In the genomic region with DNA sequence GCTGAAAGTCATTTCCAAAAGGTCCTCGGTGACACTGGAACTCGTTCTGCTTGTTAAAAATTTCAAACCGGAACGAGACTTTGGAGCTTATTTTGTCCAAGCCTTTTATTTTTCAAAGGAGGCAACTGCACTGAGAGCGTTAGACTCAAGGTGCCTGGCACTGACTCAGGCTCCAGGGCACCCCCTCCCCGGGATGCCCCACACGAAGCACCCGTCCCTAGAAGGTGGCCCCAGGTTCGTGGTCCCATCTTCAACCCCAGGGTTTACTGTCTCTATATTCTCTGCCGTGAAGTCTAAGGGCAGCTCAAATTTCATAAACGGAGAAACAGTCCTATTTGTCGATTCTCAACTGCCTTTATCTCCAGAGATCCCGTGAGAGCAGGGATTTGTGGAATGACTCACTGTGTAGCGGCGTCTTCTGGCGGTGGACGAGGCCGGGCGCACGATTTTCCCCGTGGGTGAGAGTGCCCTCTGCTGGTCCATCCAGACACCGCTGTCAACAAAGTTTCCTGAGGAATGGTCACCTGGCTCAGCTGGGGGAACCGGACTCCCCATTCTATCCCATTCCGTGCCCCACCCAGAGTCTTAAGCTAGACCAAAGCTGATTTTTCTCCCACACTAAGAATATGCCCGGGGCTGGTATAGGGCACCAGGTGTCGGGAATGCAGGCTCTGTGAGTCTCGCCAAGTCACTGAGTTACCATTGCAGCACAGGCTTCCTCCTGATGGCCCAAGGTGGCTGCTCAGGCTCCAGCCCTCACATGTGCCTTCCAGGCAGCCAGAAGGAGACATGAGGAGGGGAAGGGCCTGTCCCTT, we compare ENCODE assay signal across 8 cellular contexts. TPM values are rescaled to one million over a fixed set of nuclear protein-coding genes. Genes with fewer than 3 reads are reported as not detected.
DNase-seq lines count a peak whose midpoint lies in the region; ATAC-seq and TF ChIP-seq lines count a peak whose summit lies in the region.

No MANE protein-coding gene starts in this region.

- H2AFZ ChIP-seq in neural progenitor cell (replicated peaks): no peak overlapping the region

- H3K4me3 Mint-ChIP-seq in neural progenitor cell: no peak overlapping the region

- H3K4me3 ChIP-seq in neural progenitor cell: no peak overlapping the region

- no peaks in the 10 kb centered on the region for H3K79me2 ChIP-seq in neural progenitor cell (ENCODE audit: low read depth)

- no peaks in the 10 kb centered on the region for H3K9me3 ChIP-seq in neural progenitor cell (ENCODE audit: low read depth)

- peaks cover 9% of the 10 kb centered on the region for H3K27me3 Mint-ChIP-seq in neural progenitor cell (ENCODE audit: insufficient read depth, low read depth)

- H3K4me2 ChIP-seq in neural progenitor cell: no peak overlapping the region

- H3K9ac ChIP-seq in neural progenitor cell: no peak overlapping the region

- ATAC-seq in Right ventricle myocardium inferior (peak; percentile 74), GM18873 (IDR thresholded peaks at IDR 0.05; ENCODE audit: low FRiP score, unreplicated experiment) (no peak)

- no peaks in the 10 kb centered on the region for H3K4me1 ChIP-seq in neural progenitor cell

- H3K27me3 ChIP-seq in neural progenitor cell: peaks cover 11% of the 10 kb centered on the region

- no peak overlapping the region for H3K27ac Mint-ChIP-seq in neural progenitor cell

- peak; percentile 78 for TF ChIP-seq CTCF in neural progenitor cell (IDR thresholded peaks at IDR 0.05)

- H3F3A ChIP-seq in neural progenitor cell (ENCODE audit: low read depth): no peaks in the 10 kb centered on the region

- H3K36me3 ChIP-seq in neural progenitor cell: no peaks in the 10 kb centered on the region

- H3K36me3 Mint-ChIP-seq in neural progenitor cell: no peaks in the 10 kb centered on the region

- H3K9me3 Mint-ChIP-seq in neural progenitor cell: peaks cover 3% of the 10 kb centered on the region

- H4K20me1 ChIP-seq in neural progenitor cell (ENCODE audit: low read depth): no peaks in the 10 kb centered on the region

- no peak overlapping the region for H3K27ac ChIP-seq in neural progenitor cell

- H3K4me1 Mint-ChIP-seq in neural progenitor cell: no peaks in the 10 kb centered on the region

- DNase-seq in Right ventricle myocardium inferior (ENCODE audit: missing footprints): no peak
- DNase-seq in cardiac septum (ENCODE audit: low spot score): no peak
- peak; percentile 53 for DNase-seq in NCI-H524 treated with DMSO at 0.1 percent for 48 hours (lab: John Stamatoyannopoulos, UW)
- DNase-seq in activated T-cell treated with anti-CD3 and anti-CD28 coated beads for 24 hours (ENCODE audit: low read depth): peak; percentile 16
- peak; percentile 65 for DNase-seq in fibroblast of the conjunctiva (ENCODE audit: low read depth)
- peak; percentile 76 for DNase-seq in neural progenitor cell (ENCODE audit: low spot score)
- DNase-seq in NCI-H1105 (lab: John Stamatoyannopoulos, UW): no peak

- intact Hi-C loops in Right ventricle myocardium inferior (cut with DNase I) (loop anchor here (2.0 kb wide), 1 partner anchor 252 kb away; no protein-coding TSS in a partner anchor), cardiac septum (cut with DNase I) (no loop called here)

RNA-seq across cellular contexts. Expression of a gene that starts 27.1 kb away (rescaled TPM):
- total RNA-seq in Right ventricle myocardium inferior: not detected
- 0.05 TPM for total RNA-seq in cardiac septum
- total RNA-seq in neural progenitor cell (ENCODE audit: low replicate concordance): not detected in 2 replicates

RNA-seq across cellular contexts. Expression of a gene that starts 50.9 kb away (rescaled TPM):
- total RNA-seq in Right ventricle myocardium inferior: not detected
- not detected for total RNA-seq in cardiac septum
- total RNA-seq in neural progenitor cell (ENCODE audit: low replicate concordance): not detected in 2 replicates

Comparison
In these comparisons a context has a peak if more than half of its experiments do, and no peak if none do; other contexts are left out.
1. DNase-seq: peak in NCI-H524 treated with DMSO at 0.1 percent for 48 hours (single experiment), activated T-cell treated with anti-CD3 and anti-CD28 coated beads for 24 hours (single experiment), fibroblast of the conjunctiva (single experiment) and neural progenitor cell (single experiment); none in Right ventricle myocardium inferior (single experiment), cardiac septum (single experiment) and NCI-H1105 (single experiment).